In the genomic region with DNA sequence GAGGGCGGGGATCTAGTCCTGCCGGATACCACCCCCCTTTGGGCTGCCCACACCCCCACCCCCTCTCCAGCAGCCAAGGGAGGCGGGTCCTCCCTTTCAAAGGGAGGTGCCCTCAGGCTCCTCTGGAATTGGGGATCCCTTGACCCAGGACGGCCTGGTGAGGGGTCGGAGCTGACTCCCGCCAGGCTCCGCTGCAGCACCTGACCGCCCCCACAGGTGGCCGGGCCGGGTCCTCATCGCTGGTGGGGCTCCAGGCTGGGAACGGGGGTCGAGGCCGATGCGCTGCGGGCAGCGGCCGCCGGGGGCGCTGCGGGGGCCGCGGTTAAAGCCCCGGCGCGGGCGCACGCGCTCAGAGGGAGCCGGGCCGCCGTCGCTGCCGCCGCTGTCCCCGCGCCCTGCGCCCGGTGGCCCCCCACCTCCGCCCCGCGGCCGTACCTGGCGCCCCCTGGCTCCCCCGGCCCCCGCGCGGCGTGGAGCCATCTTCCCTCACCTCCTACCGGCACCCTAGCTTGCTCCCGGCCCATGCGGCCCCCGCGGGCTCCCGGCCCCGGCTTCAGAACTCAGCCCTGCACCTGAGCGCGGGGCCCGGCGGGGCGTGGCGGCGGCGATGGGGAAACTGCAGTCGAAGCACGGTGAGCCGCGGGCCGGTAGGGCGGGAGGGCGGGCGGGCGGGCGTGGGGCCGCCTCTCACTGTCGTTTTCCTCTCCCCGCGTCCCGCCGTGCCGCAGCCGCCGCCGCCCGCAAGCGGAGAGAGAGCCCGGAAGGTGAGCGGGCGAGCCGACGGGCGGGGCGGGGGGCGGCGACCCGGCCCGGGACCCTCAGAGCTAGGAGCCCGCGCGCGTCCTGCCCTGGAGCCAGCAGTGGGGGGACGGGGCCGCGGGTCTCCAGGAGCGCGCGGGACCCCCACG, we compare ENCODE assay signal across 8 cellular contexts. TPM values are rescaled to one million over a fixed set of nuclear protein-coding genes. Genes with fewer than 3 reads are reported as not detected.
DNase-seq lines count a peak whose midpoint lies in the region; ATAC-seq, FAIRE-seq and TF ChIP-seq lines count a peak whose summit lies in the region.

A gene with protein sequence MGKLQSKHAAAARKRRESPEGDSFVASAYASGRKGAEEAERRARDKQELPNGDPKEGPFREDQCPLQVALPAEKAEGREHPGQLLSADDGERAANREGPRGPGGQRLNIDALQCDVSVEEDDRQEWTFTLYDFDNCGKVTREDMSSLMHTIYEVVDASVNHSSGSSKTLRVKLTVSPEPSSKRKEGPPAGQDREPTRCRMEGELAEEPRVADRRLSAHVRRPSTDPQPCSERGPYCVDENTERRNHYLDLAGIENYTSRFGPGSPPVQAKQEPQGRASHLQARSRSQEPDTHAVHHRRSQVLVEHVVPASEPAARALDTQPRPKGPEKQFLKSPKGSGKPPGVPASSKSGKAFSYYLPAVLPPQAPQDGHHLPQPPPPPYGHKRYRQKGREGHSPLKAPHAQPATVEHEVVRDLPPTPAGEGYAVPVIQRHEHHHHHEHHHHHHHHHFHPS (plus strand): TSS at position 352 of the 908 bp plus-strand sequence. CDS start 256 bp downstream, at position 608.

- TF ChIP-seq EP300 in upper lobe of left lung (IDR thresholded peaks at IDR 0.05): no peak

- peak in 1 of 2 donors; percentile 56 for ATAC-seq in upper lobe of left lung (ENCODE audit: low FRiP score in 2 of 2)
- ATAC-seq in GM18517 (IDR thresholded peaks at IDR 0.05; ENCODE audit: unreplicated experiment): no peak

- no peaks in the 10 kb centered on the region for H3K36me3 ChIP-seq in effector memory CD4-positive, alpha-beta T cell (ENCODE audit: control insufficient read depth, insufficient read depth, low read length)
- no peaks in the 10 kb centered on the region for H3K36me3 ChIP-seq in muscle layer of colon (ENCODE audit: insufficient read depth, low read length)
- no peaks in the 10 kb centered on the region for H3K36me3 ChIP-seq in upper lobe of left lung

- no peak within 1 kb of the TSS for H3K9ac ChIP-seq in muscle layer of colon (ENCODE audit: low read length)

- peaks cover 41% of the 10 kb centered on the region for H3K27me3 ChIP-seq in effector memory CD4-positive, alpha-beta T cell (replicated peaks; ENCODE audit: control insufficient read depth, insufficient read depth, low read length, poor library complexity, severe bottlenecking)
- H3K27me3 ChIP-seq in muscle layer of colon (ENCODE audit: control insufficient read depth in 1 of 2, insufficient read depth in 2 of 2, low read length in 2 of 2) (peaks cover 8 to 31% of the 10 kb centered on the region in 2 donors), upper lobe of left lung (peaks cover 0 to 34% (median 13%) of the 10 kb centered on the region in 4 donors)

- peak; percentile 4 for FAIRE-seq in HTR-8/SVneo (lab: Jason Lieb, UNC)

- no peak within 1 kb of the TSS for H3K4me3 ChIP-seq in GM12864 (ENCODE audit: low read depth, low read length)
- peak within 1 kb of the TSS; percentile 32 for H3K4me3 ChIP-seq in effector memory CD4-positive, alpha-beta T cell (ENCODE audit: insufficient read depth, low read depth, low read length, poor library complexity, severe bottlenecking)
- peak within 1 kb of the TSS; percentile 18 to 54 for H3K4me3 ChIP-seq in muscle layer of colon (ENCODE audit: low read depth in 1 of 2, low read length in 2 of 2)
- H3K4me3 ChIP-seq in upper lobe of left lung: peak within 1 kb of the TSS; percentile 31 to 58 (median 52)

- DNase-seq in GM12864 (ENCODE audit: low read depth): no peak
- peak; percentile 83 for DNase-seq in HTR-8/SVneo (ENCODE audit: insufficient read length, low spot score)
- peak; percentile 33 for DNase-seq in UCSD-AML1 (lab: John Stamatoyannopoulos, UW; ENCODE audit: unreplicated experiment)
- DNase-seq in effector memory CD4-positive, alpha-beta T cell: no peak
- DNase-seq in upper lobe of left lung: peak in 1 of 2 donors; percentile 92
- DNase-seq in amygdala (lab: John Stamatoyannopoulos, UW): no peak

- no peak for TF ChIP-seq POLR2A in upper lobe of left lung (IDR thresholded peaks at IDR 0.05)

- H3K9me3 ChIP-seq in effector memory CD4-positive, alpha-beta T cell (ENCODE audit: control insufficient read depth, low read length): no peaks in the 10 kb centered on the region
- H3K9me3 ChIP-seq in muscle layer of colon (ENCODE audit: low read length) (no peaks in the 10 kb centered on the region), upper lobe of left lung (no peaks in the 10 kb centered on the region)

- H3K4me1 ChIP-seq in effector memory CD4-positive, alpha-beta T cell (ENCODE audit: control insufficient read depth, insufficient read depth, low read length, poor library complexity, severe bottlenecking): peaks cover 30% of the 10 kb centered on the region
- H3K4me1 ChIP-seq in muscle layer of colon (ENCODE audit: insufficient read depth, low read length) (peaks cover 10% of the 10 kb centered on the region), upper lobe of left lung (peaks cover 30 to 49% (median 33%) of the 10 kb centered on the region in 4 donors)

- WGBS in upper lobe of left lung, 2 donors: 5% methylated on average over 20 of the region's 108 CpGs; no CpG with 5 or more reads in 1 of the 2 donors

- TF ChIP-seq CTCF in GM12864 (IDR thresholded peaks at IDR 0.05; ENCODE audit: low read depth, low read length, missing control alignments) (peak; percentile 56), upper lobe of left lung (IDR thresholded peaks at IDR 0.05) (peak; percentile 80 to 89 (median 83))

- no peak within 1 kb of the TSS for H3K27ac ChIP-seq in effector memory CD4-positive, alpha-beta T cell (ENCODE audit: insufficient read depth, low read length, poor library complexity, severe bottlenecking)
- H3K27ac ChIP-seq in muscle layer of colon (ENCODE audit: low read depth, low read length): no peak within 1 kb of the TSS
- peak within 1 kb of the TSS; percentile 60 to 77 (median 68) for H3K27ac ChIP-seq in upper lobe of left lung

RNA-seq across cellular contexts. Expression of the gene that starts here (rescaled TPM):
- 100 to 1,000 TPM in 1 of 6 donors, 10 to 100 TPM in 4, 1 to 10 TPM in 1; 8.9 to 126 (median 50.6) TPM for total RNA-seq in upper lobe of left lung

Comparison
In these comparisons a context has a peak if more than half of its experiments do, and no peak if none do; other contexts are left out.
1. DNase-seq: peak in HTR-8/SVneo (single experiment) and UCSD-AML1 (single experiment); none in GM12864 (single experiment), effector memory CD4-positive, alpha-beta T cell (0 of 3) and amygdala (0 of 56).
2. H3K27ac ChIP-seq: peak in upper lobe of left lung (4 of 4); none in effector memory CD4-positive, alpha-beta T cell (single experiment) and muscle layer of colon (single experiment).